8 cellular contexts compared by ENCODE assay signal in the genomic region with DNA sequence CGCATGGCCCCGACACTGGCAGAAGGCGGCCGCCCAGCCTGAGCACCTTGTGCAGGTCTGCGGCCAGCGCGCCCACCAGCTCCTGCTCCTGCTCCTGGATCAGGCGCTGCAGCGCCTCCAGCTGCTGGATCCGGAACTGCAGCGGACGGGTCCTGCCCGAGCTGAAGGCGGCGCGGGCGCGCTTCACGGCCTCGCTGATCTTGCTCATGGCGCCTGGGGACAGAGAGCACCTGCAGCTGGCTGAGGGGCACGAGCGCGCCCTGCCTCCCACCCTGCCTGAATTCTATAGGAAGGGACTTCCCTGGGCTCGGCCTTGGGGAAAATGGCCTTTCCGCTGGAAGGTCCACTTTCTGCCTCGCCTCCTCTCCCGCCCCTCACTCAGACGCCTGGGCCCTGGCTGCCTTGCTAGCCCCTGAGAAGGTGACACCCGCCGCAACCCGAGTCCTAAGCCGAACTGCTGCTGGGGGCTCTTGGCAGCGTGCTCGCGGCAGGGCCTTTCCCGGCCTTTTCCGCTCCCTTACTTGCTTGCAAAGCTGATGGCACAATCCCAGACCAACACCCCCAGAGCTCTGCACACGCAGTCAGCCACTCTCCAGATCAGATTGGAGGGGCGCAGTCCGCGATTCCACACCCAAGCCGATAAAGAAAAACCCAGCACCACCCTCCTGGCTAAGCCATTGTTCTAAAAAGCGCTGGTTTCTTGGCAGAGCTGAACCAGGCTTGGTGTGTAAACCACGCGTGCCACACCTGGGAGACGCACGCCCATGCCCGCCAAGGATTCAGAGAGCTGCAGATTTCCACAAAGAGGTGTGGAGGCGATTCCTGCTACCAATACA.
DNase-seq lines count a peak whose midpoint lies in the region; ATAC-seq and FAIRE-seq lines count a peak whose summit lies in the region.

No MANE protein-coding gene starts in this region.

- FAIRE-seq in GM18507 (lab: Jason Lieb, UNC): peak; percentile 60

- ATAC-seq in activated CD4-positive, CD25-positive, alpha-beta regulatory T cell treated with anti-CD3 and anti-CD28 coated beads, Interleukin-2, amount 50 U/mL, for 24 hours: peak; percentile 74 to 85
- ATAC-seq in GM18520 (IDR thresholded peaks at IDR 0.05; ENCODE audit: unreplicated experiment) (no peak), GM19035 (IDR thresholded peaks at IDR 0.05; ENCODE audit: unreplicated experiment) (no peak)

- DNase-seq in GM18507 (ENCODE audit: extremely low spot score, insufficient read length, low read depth) (peak; percentile 54), NCI-H1105 (lab: John Stamatoyannopoulos, UW) (peak; percentile 75), islet precursor cell (peak; percentile 98)
- DNase-seq in central memory CD4-positive, alpha-beta T cell: peak; percentile 76
- DNase-seq in stimulated activated CD4-positive, alpha-beta T cell treated with anti-CD3 and anti-CD28 coated beads, Interleukin-12 subunit alpha, Interleukin-12 subunit beta, amount 100 ng/mL, for 24 hours (ENCODE audit: low read depth in 2 of 2): peak; percentile 71 to 90

Comparison
In these comparisons a context has a peak if more than half of its experiments do, and no peak if none do; other contexts are left out.
1. ATAC-seq: peak in activated CD4-positive, CD25-positive, alpha-beta regulatory T cell treated with anti-CD3 and anti-CD28 coated beads, Interleukin-2, amount 50 U/mL, for 24 hours (2 of 2); none in GM18520 (single experiment) and GM19035 (single experiment).
2. Peak in every context shown above with its lines, with median percentiles within 50 percentile points of each other: DNase-seq.